Comparison of ENCODE assay signal across 9 cellular contexts in genomic region chr15:82810061-82810862, GRCh38. TPM values are rescaled to one million over a fixed set of nuclear protein-coding genes. Genes with fewer than 3 reads are reported as not detected.
DNase-seq lines count a peak whose midpoint lies in the region; ATAC-seq and TF ChIP-seq lines count a peak whose summit lies in the region.
"Had no signal": no experiment of that assay in that cellular context is flagged by ENCODE, and none has a peak within 500 bp of the region (broad histone marks: within the 10 kb centered on the region; RNA-seq: fewer than 3 reads in every experiment).

No MANE protein-coding gene starts in this region.

- peaks cover 7 to 16% of the 10 kb centered on the region in 2 donors for H3K4me1 ChIP-seq in ascending aorta
- peaks cover 8% of the 10 kb centered on the region for H3K4me1 ChIP-seq in hepatocyte (ENCODE audit: insufficient read depth)
- peaks cover 49 to 61% of the 10 kb centered on the region in 2 donors for H3K4me1 ChIP-seq in gastrocnemius medialis

- in situ Hi-C loops in gastrocnemius medialis (cut with MboI; ENCODE audit: low sequenced_read_pairs in 4 of 4), result loop anchor here in 2 of 4 donors (25.0 kb wide), 1 partner anchor 273 kb away; the partner anchor contains the start of gene RPS17 (in 2 of the 2)

- TF ChIP-seq CTCF in AG04449 (IDR thresholded peaks at IDR 0.05; ENCODE audit: insufficient read depth, low read length, missing control alignments), result no peak
- TF ChIP-seq CTCF in ascending aorta (IDR thresholded peaks at IDR 0.05), result peak in 1 of 3 experiments; percentile 0
- no peak for TF ChIP-seq CTCF in hepatocyte (IDR thresholded peaks at IDR 0.05; ENCODE audit: poor library complexity)
- TF ChIP-seq CTCF in gastrocnemius medialis (IDR thresholded peaks at IDR 0.05 in 4 of 5, conservative IDR thresholded peaks at IDR 0.05 in 1 of 5), result no peak

- H3K9me3 ChIP-seq in ascending aorta (no peaks in the 10 kb centered on the region), hepatocyte (ENCODE audit: low read depth) (no peaks in the 10 kb centered on the region), gastrocnemius medialis (no peaks in the 10 kb centered on the region)

- peak overlapping the region; percentile 84 for H3K4me3 ChIP-seq in AG04449 (ENCODE audit: low read depth, low read length)
- peak overlapping the region; percentile 90 to 91 for H3K4me3 ChIP-seq in ascending aorta
- H3K4me3 ChIP-seq in hepatocyte, result peak overlapping the region; percentile 59
- H3K4me3 ChIP-seq in gastrocnemius medialis, result peak overlapping the region; percentile 69 to 86 (median 79)

- peaks cover 42% of the 10 kb centered on the region for H3K79me2 ChIP-seq in hepatocyte

- POLR2A ChIA-PET in AG04449 (lab: Yijun Ruan, JAX), result interaction anchor here (1.7 kb wide), 1 partner anchor 270 kb away, joined by 7 read pairs; the partner anchor contains the start of gene RPS17

- peaks cover 10 to 22% of the 10 kb centered on the region in 2 donors for H3K36me3 ChIP-seq in ascending aorta
- no peaks in the 10 kb centered on the region for H3K36me3 ChIP-seq in hepatocyte (replicated peaks; ENCODE audit: insufficient read depth, low read depth)
- peaks cover 0 to 21% of the 10 kb centered on the region in 2 donors for H3K36me3 ChIP-seq in gastrocnemius medialis

- under 1% methylated on average over 48 of the region's 80 CpGs for WGBS in hepatocyte (ENCODE audit: low lambda C conversion rate, missing lambda C conversion rate)

- H3K27ac ChIP-seq in ascending aorta, result peak overlapping the region; percentile 98 to 100
- peak overlapping the region; percentile 99 for H3K27ac ChIP-seq in hepatocyte
- peak overlapping the region; percentile 92 to 99 (median 96) for H3K27ac ChIP-seq in gastrocnemius medialis

- no peaks in the 10 kb centered on the region for H3K27me3 ChIP-seq in ascending aorta
- H3K27me3 ChIP-seq in hepatocyte, result no peaks in the 10 kb centered on the region
- H3K27me3 ChIP-seq in gastrocnemius medialis, result no peaks in the 10 kb centered on the region

- peaks cover 23% of the 10 kb centered on the region for H4K20me1 ChIP-seq in hepatocyte (ENCODE audit: insufficient read depth, poor library complexity, severe bottlenecking)

- H2AFZ ChIP-seq in hepatocyte, result peak overlapping the region; percentile 64

- intact Hi-C loops in ascending aorta (cut with DNase I), result no loop called here
- intact Hi-C loops in gastrocnemius medialis (cut with DNase I; ENCODE audit: low total_unique reads), result loop anchor here (10.0 kb wide), 2 partner anchors 165 to 765 kb away; partner anchors contain the start of genes CPEB1 and MEX3B

- peak overlapping the region; percentile 75 for H3K4me2 ChIP-seq in hepatocyte

- peak; percentile 11 for ATAC-seq in GM18520 (IDR thresholded peaks at IDR 0.05; ENCODE audit: unreplicated experiment)
- peak; percentile 14 for ATAC-seq in HG03135 (IDR thresholded peaks at IDR 0.05; ENCODE audit: unreplicated experiment)
- ATAC-seq in gastrocnemius medialis, result peak; percentile 3 to 7

- DNase-seq in AG04449 (ENCODE audit: low read depth, low spot score), result no peak
- peak; percentile 52 for DNase-seq in RPMI8226
- DNase-seq in ascending aorta (ENCODE audit: low spot score in 2 of 2), result no peak
- DNase-seq in hepatocyte (ENCODE audit: low spot score), result peak; percentile 82
- peak in 1 of 2 donors; percentile 33 for DNase-seq in gastrocnemius medialis
- DNase-seq in NCI-H2107 treated with DMSO at 0.1 percent for 48 hours (lab: John Stamatoyannopoulos, UW; ENCODE audit: unreplicated experiment), result no peak

- no peaks in the 10 kb centered on the region for H3K9me2 ChIP-seq in hepatocyte (replicated peaks; ENCODE audit: insufficient read depth)

- peak in 1 of 2 donors; percentile 14 for TF ChIP-seq POLR2A in gastrocnemius medialis (IDR thresholded peaks at IDR 0.05)

- CTCF ChIA-PET in AG04449 (lab: Yijun Ruan, JAX), result interaction anchor here (0.6 to 2.9 kb wide), 5 partner anchors 24 to 269 kb away, joined by 3 to 10 read pairs (median 3); no protein-coding TSS in a partner anchor

RNA-seq across cellular contexts. Expression of gene WHAMM, which starts 0.8 kb away (rescaled TPM):
- total RNA-seq in ascending aorta (18.8 TPM), hepatocyte (5.3 and 5.8 TPM in 2 replicates), gastrocnemius medialis (10 to 100 TPM; 14.1 to 22.1 (median 21.8) TPM)
- polyA plus RNA-seq in hepatocyte, result 6.5 and 8.0 TPM in 2 replicates

RNA-seq across cellular contexts. Expression of gene FSD2, which starts 4.4 kb away (rescaled TPM):
- total RNA-seq in ascending aorta (not detected), hepatocyte (0.04 TPM in 1 of 2 replicates, not detected in the other), gastrocnemius medialis (10 to 100 TPM in 1 of 4 donors, 1 to 10 TPM in 3; 3.9 to 18.5 (median 6.6) TPM)
- 0.06 and 0.28 TPM in 2 replicates for polyA plus RNA-seq in hepatocyte
- total RNA-seq: LHCN-M2 had no signal

Comparison
In these comparisons a context has a peak if more than half of its experiments do, and no peak if none do; other contexts are left out.
1. DNase-seq: peak in RPMI8226 (single experiment) and hepatocyte (single experiment); none in AG04449 (single experiment), ascending aorta (0 of 2) and NCI-H2107 treated with DMSO at 0.1 percent for 48 hours (single experiment).
2. Peak in every context shown above with its lines, with median percentiles within 50 percentile points of each other: H3K4me3 ChIP-seq, ATAC-seq and H3K27ac ChIP-seq.